Comparison of ENCODE assay signal across 22 cellular contexts in the genomic region with DNA sequence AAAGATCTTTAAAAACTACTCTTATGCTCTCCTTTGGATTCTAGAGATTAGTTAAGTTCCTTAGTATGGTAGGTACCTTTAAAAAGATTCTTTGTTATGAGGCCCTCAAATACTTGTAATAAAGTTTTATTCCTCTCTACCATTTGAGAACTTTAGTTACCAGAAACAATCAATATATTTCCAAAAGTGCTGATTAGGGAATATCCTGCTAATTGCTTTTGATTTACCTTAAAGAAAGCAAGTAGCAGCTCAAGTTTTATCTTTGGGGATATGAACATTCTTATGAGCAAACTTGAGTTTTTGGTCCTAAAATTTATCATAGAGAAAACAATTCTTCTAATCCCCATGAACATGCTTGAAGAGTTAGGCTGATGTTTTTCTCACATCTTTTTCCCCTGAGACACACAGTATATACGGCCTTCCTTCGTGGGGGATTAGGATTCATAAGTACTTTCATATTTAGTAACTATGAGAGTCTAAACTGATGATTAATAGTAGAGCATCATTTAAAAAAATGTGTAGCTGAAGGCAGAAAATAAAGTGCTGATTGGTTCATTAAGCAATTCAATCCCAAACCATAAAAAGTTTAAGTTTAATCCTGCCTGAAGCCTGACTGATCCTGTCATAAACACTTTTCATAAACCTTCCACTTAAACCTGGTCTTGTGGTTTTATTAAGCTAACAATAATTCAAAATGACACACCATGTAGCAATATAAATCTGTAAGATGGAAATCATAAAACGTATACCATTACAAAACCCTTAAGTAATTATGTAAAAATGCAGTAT.
DNase-seq lines count a peak whose midpoint lies in the region; ATAC-seq, FAIRE-seq and TF ChIP-seq lines count a peak whose summit lies in the region.
"Had no signal": no experiment of that assay in that cellular context is flagged by ENCODE, and none has a peak within 500 bp of the region (broad histone marks: within the 10 kb centered on the region; RNA-seq: fewer than 3 reads in every experiment).

No MANE protein-coding gene starts in this region.

- no peaks in the 10 kb centered on the region for H3K36me3 ChIP-seq in HepG2 (replicated peaks in 1 of 2; ENCODE audit: control insufficient read depth in 1 of 2, insufficient read depth in 2 of 2, low read length in 2 of 2)
- no peaks in the 10 kb centered on the region for H3K36me3 ChIP-seq in right lobe of liver
- H3K36me3 ChIP-seq: BLaER1 treated with 17β-estradiol and CSF1 and Interleukin-3, amounts not matched to agents 10 nM and 100 nM had no signal

- H2AFZ ChIP-seq in HepG2 (ENCODE audit: low read length), result no peak overlapping the region
- H2AFZ ChIP-seq: GM23338 had no signal

- DNase-seq in HepG2 (ENCODE audit: low spot score) (no peak), right lobe of liver (no peak), retinal pigment epithelial cell (ENCODE audit: low read depth) (peak; percentile 94), H54 (ENCODE audit: insufficient read length, low spot score) (no peak), islet precursor cell (no peak), iPS-NIHi7 (ENCODE audit: extremely low spot score) (no peak)
- DNase-seq: Calu3; CD8-positive, alpha-beta T cell; DMS79 treated with DMSO at 0.1 percent for 48 hours; GF-D8; H7; KBM-7 had no signal

- no peak for FAIRE-seq in HepG2 (lab: Jason Lieb, UNC)
- no peak for FAIRE-seq in H54 (lab: Jason Lieb, UNC)
- FAIRE-seq: GM12891 had no signal

- TF ChIP-seq RAD21 in HepG2 (CRISPR knock-in tag; IDR thresholded peaks at IDR 0.05), result no peak

- 17% methylated on average over 3 of the region's 3 CpGs for WGBS in HepG2 (ENCODE audit: low lambda C conversion rate)
- 50% methylated on average over 3 of the region's 3 CpGs for WGBS in right lobe of liver (ENCODE audit: insufficient coverage, low coverage, low lambda C conversion rate, missing lambda C conversion rate)

- H3K4me3 ChIP-seq in HepG2 (replicated peaks in 1 of 3; ENCODE audit: insufficient read depth in 1 of 3, low read depth in 2 of 3, low read length in 3 of 3) (no peak overlapping the region), right lobe of liver (no peak overlapping the region), retinal pigment epithelial cell (ENCODE audit: low read length) (no peak overlapping the region)
- H3K4me3 ChIP-seq: BLaER1 treated with 17β-estradiol and CSF1 and Interleukin-3, amounts not matched to agents 10 nM and 100 nM; GM23338 had no signal

- no peaks in the 10 kb centered on the region for H3K9me3 Mint-ChIP-seq in activated T-helper 17 cell treated with anti-CD3 and anti-CD28 coated beads, Interleukin-2, amount 50 U/mL, for 72 hours
- H3K9me3 Mint-ChIP-seq: IgD-negative memory B cell had no signal

- no peaks in the 10 kb centered on the region for H3K27me3 Mint-ChIP-seq in activated T-helper 17 cell treated with anti-CD3 and anti-CD28 coated beads, Interleukin-2, amount 50 U/mL, for 72 hours
- H3K27me3 Mint-ChIP-seq: B cell had no signal

- POLR2A ChIA-PET in HepG2 (lab: Yijun Ruan, JAX), result no interaction called here

- no peaks in the 10 kb centered on the region for H3K79me2 ChIP-seq in HepG2 (ENCODE audit: insufficient read depth, low read length)

- intact Hi-C loops in HepG2 (cut with micrococcal nuclease; ENCODE audit: unreplicated experiment), result no loop called here
- intact Hi-C loops in right lobe of liver (cut with DNase I), result no loop called here

- H3K4me1 Mint-ChIP-seq in activated T-helper 17 cell treated with anti-CD3 and anti-CD28 coated beads, Interleukin-2, amount 50 U/mL, for 72 hours, result no peaks in the 10 kb centered on the region
- H3K4me1 Mint-ChIP-seq: B cell, IgD-negative memory B cell had no signal

- in situ Hi-C loops in HepG2 (cut with HindIII; ENCODE audit: extremely low pct_ligation_motif_present, low pct_unique_long_range_greater_than_20kb), result no loop called here

- no peak for TF ChIP-seq EP300 in HepG2 (IDR thresholded peaks at IDR 0.05; ENCODE audit: low read depth in 2 of 2, low read length in 2 of 2)
- TF ChIP-seq EP300 in HepG2 (CRISPR knock-in tag; IDR thresholded peaks at IDR 0.05; ENCODE audit: borderline replicate concordance), result no peak

- no peak for ATAC-seq in HepG2
- no peak for ATAC-seq in right lobe of liver
- peak; percentile 64 for ATAC-seq in HG03432 (IDR thresholded peaks at IDR 0.05; ENCODE audit: unreplicated experiment)
- ATAC-seq in activated T-helper 17 cell treated with anti-CD3 and anti-CD28 coated beads, Interleukin-2, amount 50 U/mL, for 72 hours (replicated peaks), result peak; percentile 42
- ATAC-seq: CD8-positive, alpha-beta T cell; GM23338; HCT116 had no signal

- no peaks in the 10 kb centered on the region for H3K9me3 ChIP-seq in HepG2 (ENCODE audit: low read length)
- no peaks in the 10 kb centered on the region for H3K9me3 ChIP-seq in right lobe of liver

- no TSS peak for BruUV-seq in HepG2 (replicated peaks; lab: Mats Ljungman, UMichigan)

- no peaks in the 10 kb centered on the region for H3K27me3 ChIP-seq in HepG2 (ENCODE audit: control insufficient read depth in 1 of 2, insufficient read depth in 2 of 2, low read length in 2 of 2)
- H3K27me3 ChIP-seq in right lobe of liver, result no peaks in the 10 kb centered on the region
- H3K27me3 ChIP-seq: BLaER1 treated with 17β-estradiol and CSF1 and Interleukin-3, amounts not matched to agents 10 nM and 100 nM had no signal

- CTCF ChIA-PET in HepG2 (lab: Yijun Ruan, JAX; ENCODE audit: low intra/inter-chr PET ratio, low total read pairs), result no interaction called here

- H3K4me1 ChIP-seq in HepG2 (ENCODE audit: insufficient read depth, low read length) (no peaks in the 10 kb centered on the region), right lobe of liver (no peaks in the 10 kb centered on the region)
- H3K4me1 ChIP-seq: BLaER1 treated with 17β-estradiol and CSF1 and Interleukin-3, amounts not matched to agents 10 nM and 100 nM had no signal

- no peak overlapping the region for H3K4me3 Mint-ChIP-seq in activated T-helper 17 cell treated with anti-CD3 and anti-CD28 coated beads, Interleukin-2, amount 50 U/mL, for 72 hours
- H3K4me3 Mint-ChIP-seq: B cell; CD8-positive, alpha-beta T cell; GM23338; IgD-negative memory B cell had no signal

- H3K27ac ChIP-seq in HepG2 (ENCODE audit: extremely low read length, insufficient read depth, low read length), result no peak overlapping the region
- no peak overlapping the region for H3K27ac ChIP-seq in right lobe of liver
- H3K27ac ChIP-seq: 22Rv1; BLaER1 treated with 17β-estradiol and CSF1 and Interleukin-3, amounts not matched to agents 10 nM and 100 nM; HL-60 had no signal

- no peaks in the 10 kb centered on the region for H4K20me1 ChIP-seq in HepG2 (ENCODE audit: insufficient read depth, low read length)
- H4K20me1 ChIP-seq: BLaER1 treated with 17β-estradiol and CSF1 and Interleukin-3, amounts not matched to agents 10 nM and 100 nM had no signal

- H3K9ac ChIP-seq in HepG2 (ENCODE audit: insufficient read depth, low read depth, low read length), result no peak overlapping the region
- H3K9ac ChIP-seq: BLaER1 treated with 17β-estradiol and CSF1 and Interleukin-3, amounts not matched to agents 10 nM and 100 nM had no signal

- no peak overlapping the region for H3K27ac Mint-ChIP-seq in activated T-helper 17 cell treated with anti-CD3 and anti-CD28 coated beads, Interleukin-2, amount 50 U/mL, for 72 hours
- H3K27ac Mint-ChIP-seq: B cell; CD8-positive, alpha-beta T cell; GM23338; IgD-negative memory B cell had no signal

- TF ChIP-seq CTCF in HepG2 (CRISPR knock-in tag; IDR thresholded peaks at IDR 0.05), result no peak
- TF ChIP-seq CTCF in right lobe of liver (IDR thresholded peaks at IDR 0.05), result no peak
- TF ChIP-seq CTCF in retinal pigment epithelial cell (conservative IDR thresholded peaks at IDR 0.05; ENCODE audit: low read depth, low read length), result no peak

- TF ChIP-seq POLR2A in HepG2 (IDR thresholded peaks at IDR 0.05; ENCODE audit: insufficient read depth in 1 of 2, low read depth in 2 of 2, low read length in 2 of 2), result no peak
- no peak for TF ChIP-seq POLR2A in right lobe of liver (IDR thresholded peaks at IDR 0.05)
- no peak for TF ChIP-seq POLR2A in H54 (IDR thresholded peaks at IDR 0.05; ENCODE audit: low read depth, low read length)

- no peaks in the 10 kb centered on the region for H3K36me3 Mint-ChIP-seq in activated T-helper 17 cell treated with anti-CD3 and anti-CD28 coated beads, Interleukin-2, amount 50 U/mL, for 72 hours (ENCODE audit: low read depth)
- H3K36me3 Mint-ChIP-seq: CD8-positive, alpha-beta T cell; IgD-negative memory B cell had no signal

- no peak overlapping the region for H3K4me2 ChIP-seq in HepG2 (ENCODE audit: low read depth, low read length)
- H3K4me2 ChIP-seq: BLaER1 treated with 17β-estradiol and CSF1 and Interleukin-3, amounts not matched to agents 10 nM and 100 nM; GM23338 had no signal

TF ChIP-seq in HepG2, 621 proteins besides CTCF, POLR2A, EP300 and RAD21:
- TF ChIP-seq MAFF (IDR thresholded peaks at IDR 0.05; ENCODE audit: low read depth, low read length), result peak; percentile 75
- no peak for TF ChIP-seq ZNF878 (CRISPR knock-in tag; IDR thresholded peaks at IDR 0.05)
- TF ChIP-seq MAFK (conservative IDR thresholded peaks at IDR 0.05 in 1 of 2, IDR thresholded peaks at IDR 0.05 in 1 of 2; ENCODE audit: low read length in 2 of 2), result peak; percentile 82 to 87
- TF ChIP-seq ZNF317 (CRISPR knock-in tag; IDR thresholded peaks at IDR 0.05), result no peak

Comparison
In these comparisons a context has a peak if more than half of its experiments do, and no peak if none do; other contexts are left out.
1. ATAC-seq: peak in HG03432 (single experiment) and activated T-helper 17 cell treated with anti-CD3 and anti-CD28 coated beads, Interleukin-2, amount 50 U/mL, for 72 hours (single experiment); none in HepG2 (single experiment) and right lobe of liver (0 of 4).